In genomic region chr3:170651260-170651845, GRCh38 we compare ENCODE assay signal across 20 cellular contexts.
"Had no signal": no experiment of that assay in that cellular context is flagged by ENCODE, and none has a peak within 500 bp of the region (broad histone marks: within the 10 kb centered on the region; RNA-seq: fewer than 3 reads in every experiment).

No MANE protein-coding gene starts in this region.

- H3K4me3 ChIP-seq: K562 had no signal

- H3K27ac ChIP-seq: HL-60, KMS-11 had no signal

- DNase-seq: Kasumi-1; MM.1S; MV-4-11; NCI-H1048; NCI-H1105; NCI-H1436 treated with DMSO at 0.1 percent for 48 hours; NCI-H1694; NCI-H187 treated with DMSO at 0.1 percent for 48 hours; NCI-H2029 treated with DMSO at 0.1 percent for 48 hours; NCI-H2107; NCI-H2227 treated with DMSO at 0.1 percent for 48 hours; NCI-H524; NCI-H526 treated with DMSO at 0.1 percent for 48 hours; NCI-H748 treated with DMSO at 0.1 percent for 48 hours; NK-92 treated with Interleukin-12 subunit alpha and Interleukin-12 subunit beta, amount 100 ng/mL, for 24 hours; RPMI8226; SHP77 had no signal

- H3K9ac ChIP-seq: KMS-11 had no signal

- H3K4me2 ChIP-seq: KMS-11 had no signal

- ATAC-seq: K562 had no signal
